13 cellular contexts compared by ENCODE assay signal in genomic region chr6:160355001-160355400, GRCh38. TPM values are rescaled to one million over a fixed set of nuclear protein-coding genes. Genes with fewer than 3 reads are reported as not detected.
DNase-seq lines count a peak whose midpoint lies in the region; ATAC-seq and TF ChIP-seq lines count a peak whose summit lies in the region.
"Had no signal": no experiment of that assay in that cellular context is flagged by ENCODE, and none has a peak within 500 bp of the region (broad histone marks: within the 10 kb centered on the region; RNA-seq: fewer than 3 reads in every experiment).

No MANE protein-coding gene starts in this region.

- WGBS in upper lobe of left lung, 2 donors: 60 to 70% methylated on average over 7 of the region's 7 CpGs

- peaks cover 16% of the 10 kb centered on the region for H3K4me1 Mint-ChIP-seq in progenitor cell of endocrine pancreas (ENCODE audit: low read depth)
- H3K4me1 Mint-ChIP-seq: stimulated activated naive B cell treated with anti-CD40 and anti-IgM and Interleukin-4, amounts not matched to agents 10 μg/mL and 1 μg/mL and 100 μg/mL, for 72 hours had no signal

- peak overlapping the region in 2 of 4 donors; percentile 56 to 67 for H3K27ac ChIP-seq in upper lobe of left lung

- no peak for DNase-seq in activated naive CD4-positive, alpha-beta T cell treated with anti-CD3 and anti-CD28 coated beads, Interleukin-2, amount 50 U/mL, for 72 hours (ENCODE audit: low spot score in 2 of 2)
- no peak for DNase-seq in activated naive CD4-positive, alpha-beta T cell treated with Interleukin-2 at 50 U/mL for 16 hours
- DNase-seq in SW480 (ENCODE audit: low spot score): peak; percentile 2
- peak; percentile 35 for DNase-seq in glomerular visceral epithelial cell (ENCODE audit: extremely low spot score)
- peak in 1 of 2 donors; percentile 79 for DNase-seq in upper lobe of left lung
- DNase-seq in progenitor cell of endocrine pancreas (ENCODE audit: low spot score, unreplicated experiment): no peak
- DNase-seq in NCI-H1436 treated with DMSO at 0.1 percent for 48 hours (lab: John Stamatoyannopoulos, UW): no peak
- DNase-seq: activated gamma-delta T cell; dermis blood vessel endothelial cell; hypothalamus; stimulated activated naive B cell treated with anti-CD40 and anti-IgM and Interleukin-4, amounts not matched to agents 10 μg/mL and 1 μg/mL and 100 μg/mL, for 72 hours had no signal

- H3K4me3 Mint-ChIP-seq in progenitor cell of endocrine pancreas (ENCODE audit: low read depth): no peak overlapping the region
- H3K4me3 Mint-ChIP-seq: stimulated activated naive B cell treated with anti-CD40 and anti-IgM and Interleukin-4, amounts not matched to agents 10 μg/mL and 1 μg/mL and 100 μg/mL, for 72 hours had no signal

- H3K9me3 ChIP-seq in upper lobe of left lung: no peaks in the 10 kb centered on the region

- peak in 1 of 4 donors; percentile 65 for TF ChIP-seq EP300 in upper lobe of left lung (IDR thresholded peaks at IDR 0.05)

- no peaks in the 10 kb centered on the region for H3K9me3 Mint-ChIP-seq in activated naive CD4-positive, alpha-beta T cell treated with anti-CD3 and anti-CD28 coated beads, Interleukin-2, amount 50 U/mL, for 72 hours
- H3K9me3 Mint-ChIP-seq in progenitor cell of endocrine pancreas (ENCODE audit: low read depth): no peaks in the 10 kb centered on the region
- H3K9me3 Mint-ChIP-seq: stimulated activated naive B cell treated with anti-CD40 and anti-IgM and Interleukin-4, amounts not matched to agents 10 μg/mL and 1 μg/mL and 100 μg/mL, for 72 hours had no signal

- peaks cover 0 to 27% (median 0%) of the 10 kb centered on the region in 4 donors for H3K4me1 ChIP-seq in upper lobe of left lung

- no peak for TF ChIP-seq CTCF in upper lobe of left lung (IDR thresholded peaks at IDR 0.05)
- TF ChIP-seq CTCF in progenitor cell of endocrine pancreas (IDR thresholded peaks at IDR 0.05; ENCODE audit: unreplicated experiment): no peak

- H3K36me3 Mint-ChIP-seq in activated naive CD4-positive, alpha-beta T cell treated with anti-CD3 and anti-CD28 coated beads, Interleukin-2, amount 50 U/mL, for 72 hours: no peaks in the 10 kb centered on the region
- H3K36me3 Mint-ChIP-seq in progenitor cell of endocrine pancreas (ENCODE audit: insufficient read depth): no peaks in the 10 kb centered on the region
- H3K36me3 Mint-ChIP-seq: stimulated activated naive B cell treated with anti-CD40 and anti-IgM and Interleukin-4, amounts not matched to agents 10 μg/mL and 1 μg/mL and 100 μg/mL, for 72 hours had no signal

- H3K4me3 ChIP-seq in upper lobe of left lung: no peak overlapping the region

- ATAC-seq in activated naive CD4-positive, alpha-beta T cell treated with anti-CD3 and anti-CD28 coated beads, Interleukin-2, amount 50 U/mL, for 72 hours: peak; percentile 57 to 73
- ATAC-seq in upper lobe of left lung (ENCODE audit: low FRiP score in 2 of 2) (peak; percentile 20 to 60), HG02884 (IDR thresholded peaks at IDR 0.05; ENCODE audit: unreplicated experiment) (no peak)

- no peak overlapping the region for H3K27ac Mint-ChIP-seq in activated naive CD4-positive, alpha-beta T cell treated with anti-CD3 and anti-CD28 coated beads, Interleukin-2, amount 50 U/mL, for 72 hours
- H3K27ac Mint-ChIP-seq in progenitor cell of endocrine pancreas: no peak overlapping the region
- H3K27ac Mint-ChIP-seq: stimulated activated naive B cell treated with anti-CD40 and anti-IgM and Interleukin-4, amounts not matched to agents 10 μg/mL and 1 μg/mL and 100 μg/mL, for 72 hours had no signal

- no peak for TF ChIP-seq POLR2A in upper lobe of left lung (IDR thresholded peaks at IDR 0.05)

- H3K36me3 ChIP-seq in upper lobe of left lung: no peaks in the 10 kb centered on the region

- peaks cover 31% of the 10 kb centered on the region for H3K27me3 Mint-ChIP-seq in progenitor cell of endocrine pancreas

- no peaks in the 10 kb centered on the region for H3K27me3 ChIP-seq in upper lobe of left lung

RNA-seq across cellular contexts. Expression of gene SLC22A3, which starts 6.8 kb away (rescaled TPM):
- total RNA-seq in activated naive CD4-positive, alpha-beta T cell treated with anti-CD3 and anti-CD28 coated beads, Interleukin-2, amount 50 U/mL, for 72 hours: not detected
- total RNA-seq in upper lobe of left lung (10 to 100 TPM; 17.7 to 68.1 (median 44.8) TPM), progenitor cell of endocrine pancreas (1.7 and 2.3 TPM in 2 replicates)
- total RNA-seq: SK-MEL-5 had no signal

Comparison
In these comparisons a context has a peak if more than half of its experiments do, and no peak if none do; other contexts are left out.
1. DNase-seq: peak in SW480 (single experiment) and glomerular visceral epithelial cell (single experiment); none in activated naive CD4-positive, alpha-beta T cell treated with anti-CD3 and anti-CD28 coated beads, Interleukin-2, amount 50 U/mL, for 72 hours (0 of 2), activated naive CD4-positive, alpha-beta T cell treated with Interleukin-2 at 50 U/mL for 16 hours (single experiment), progenitor cell of endocrine pancreas (single experiment) and NCI-H1436 treated with DMSO at 0.1 percent for 48 hours (single experiment).